In genomic region chr21:42705346-42705745, GRCh38 we compare ENCODE assay signal across 22 cellular contexts. TPM values are rescaled to one million over a fixed set of nuclear protein-coding genes. Genes with fewer than 3 reads are reported as not detected.
"Had no signal": no experiment of that assay in that cellular context is flagged by ENCODE, and none has a peak within 500 bp of the region (broad histone marks: within the 10 kb centered on the region; RNA-seq: fewer than 3 reads in every experiment).

No MANE protein-coding gene starts in this region.

- H3K27ac ChIP-seq: ascending aorta, cardiac muscle cell, colonic mucosa, lower lobe of right lung, parathyroid adenoma, thoracic aorta, VCaP had no signal

- H3K9me3 ChIP-seq: ascending aorta, colonic mucosa, lower lobe of right lung, thoracic aorta had no signal

- H3K36me3 ChIP-seq: ascending aorta, cardiac muscle cell, colonic mucosa, lower lobe of right lung, thoracic aorta had no signal

- H3K9ac ChIP-seq: parathyroid adenoma had no signal

- DNase-seq: activated CD4-positive, alpha-beta T cell treated with anti-CD3 and anti-CD28 coated beads for 4 hours; activated CD4-positive, alpha-beta T cell treated with anti-CD3 and anti-CD28 coated beads, Interleukin-2, amount 50 U/mL, for 48 hours; activated CD8-positive, alpha-beta memory T cell treated with anti-CD3 and anti-CD28 coated beads for 24 hours; activated gamma-delta T cell; activated naive CD4-positive, alpha-beta T cell treated with anti-CD3 and anti-CD28 coated beads, Interleukin-2, amount 10 ng/mL, durations not matched to agents 7 days and 5 days; activated naive CD8-positive, alpha-beta T cell treated with anti-CD3 and anti-CD28 coated beads, Interleukin-2, amount 10 ng/mL, durations not matched to agents 7 days and 5 days; cerebellar nuclear complex; colonic mucosa; effector CD8-positive, alpha-beta T cell; immature natural killer cell; lower lobe of right lung; mesenchymal stem cell; right cardiac atrium; stimulated activated CD4-positive, alpha-beta T cell treated with anti-CD3 and anti-CD28 coated beads, Interleukin-12 subunit alpha, Interleukin-12 subunit beta, amount 100 ng/mL, for 4 hours; stimulated activated CD4-positive, alpha-beta T cell treated with anti-CD3 and anti-CD28 coated beads, Interleukin-4, amount 100 ng/mL, for 24 hours; trophoblast cell had no signal

- H3K4me3 ChIP-seq: ascending aorta, cardiac muscle cell, colonic mucosa, lower lobe of right lung, thoracic aorta had no signal

- H3K27me3 ChIP-seq: ascending aorta, cardiac muscle cell, colonic mucosa had no signal

- H3K4me1 ChIP-seq: ascending aorta, colonic mucosa, lower lobe of right lung, parathyroid adenoma had no signal

RNA-seq across cellular contexts. Expression of gene PDE9A, which starts 51.9 kb away (rescaled TPM):
- total RNA-seq: myocyte had no signal
